ENCODE assay signal across 8 cellular contexts in the genomic region with DNA sequence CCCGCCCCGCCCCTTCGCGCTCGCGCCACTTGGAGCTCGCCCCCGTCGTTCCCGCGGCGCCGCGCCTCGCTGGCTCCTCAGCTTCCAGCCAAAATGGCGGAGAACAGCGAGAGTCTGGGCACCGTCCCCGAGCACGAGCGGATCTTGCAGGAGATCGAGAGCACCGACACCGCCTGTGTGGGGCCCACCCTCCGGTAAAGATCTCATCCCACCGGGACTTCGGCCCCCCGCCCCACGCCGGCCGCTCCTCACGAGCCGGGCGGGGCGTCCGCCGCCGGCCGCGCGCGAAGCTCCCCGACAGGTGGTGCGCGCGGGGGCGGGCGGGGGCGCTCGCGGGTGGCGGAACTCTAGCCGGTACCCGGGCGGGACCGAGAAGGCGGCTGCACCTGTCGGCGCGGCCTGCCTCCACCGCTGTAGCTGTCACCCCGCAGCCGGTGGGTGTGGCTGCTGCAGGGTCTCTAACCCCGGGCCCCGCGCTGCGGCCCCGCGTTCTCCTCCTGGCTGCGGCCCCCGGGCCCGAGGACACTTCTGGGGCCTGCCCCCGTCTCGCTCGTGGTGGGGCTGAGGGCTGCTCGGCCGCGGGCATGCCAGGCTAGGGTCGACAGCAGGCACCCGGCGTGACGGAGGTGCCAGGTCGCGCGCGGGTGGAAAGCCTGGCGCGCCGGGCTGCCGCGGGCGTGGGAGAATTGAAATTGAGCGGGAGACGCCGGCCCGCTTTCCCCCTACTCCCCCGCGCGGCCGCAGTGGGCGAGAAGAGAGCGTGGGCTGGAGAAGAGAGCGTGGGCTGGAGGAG. TPM values are rescaled to one million over a fixed set of nuclear protein-coding genes. Genes with fewer than 3 reads are reported as not detected.
DNase-seq lines count a peak whose midpoint lies in the region; ATAC-seq and TF ChIP-seq lines count a peak whose summit lies in the region.

A gene with protein sequence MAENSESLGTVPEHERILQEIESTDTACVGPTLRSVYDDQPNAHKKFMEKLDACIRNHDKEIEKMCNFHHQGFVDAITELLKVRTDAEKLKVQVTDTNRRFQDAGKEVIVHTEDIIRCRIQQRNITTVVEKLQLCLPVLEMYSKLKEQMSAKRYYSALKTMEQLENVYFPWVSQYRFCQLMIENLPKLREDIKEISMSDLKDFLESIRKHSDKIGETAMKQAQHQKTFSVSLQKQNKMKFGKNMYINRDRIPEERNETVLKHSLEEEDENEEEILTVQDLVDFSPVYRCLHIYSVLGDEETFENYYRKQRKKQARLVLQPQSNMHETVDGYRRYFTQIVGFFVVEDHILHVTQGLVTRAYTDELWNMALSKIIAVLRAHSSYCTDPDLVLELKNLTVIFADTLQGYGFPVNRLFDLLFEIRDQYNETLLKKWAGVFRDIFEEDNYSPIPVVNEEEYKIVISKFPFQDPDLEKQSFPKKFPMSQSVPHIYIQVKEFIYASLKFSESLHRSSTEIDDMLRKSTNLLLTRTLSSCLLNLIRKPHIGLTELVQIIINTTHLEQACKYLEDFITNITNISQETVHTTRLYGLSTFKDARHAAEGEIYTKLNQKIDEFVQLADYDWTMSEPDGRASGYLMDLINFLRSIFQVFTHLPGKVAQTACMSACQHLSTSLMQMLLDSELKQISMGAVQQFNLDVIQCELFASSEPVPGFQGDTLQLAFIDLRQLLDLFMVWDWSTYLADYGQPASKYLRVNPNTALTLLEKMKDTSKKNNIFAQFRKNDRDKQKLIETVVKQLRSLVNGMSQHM (plus strand): TSS at position 80 of the 793 bp plus-strand sequence. CDS start 14 bp downstream, at position 94.

- CTCF ChIA-PET in HEK293T (lab: Yijun Ruan, JAX) = interaction anchor here (0.6 to 1.8 kb wide), 5 partner anchors 10 to 319 kb away, joined by 3 to 8 read pairs (median 3); no protein-coding TSS in a partner anchor

- no peaks in the 10 kb centered on the region for H3K9me3 Mint-ChIP-seq in progenitor cell of endocrine pancreas (ENCODE audit: low read depth)

- no peaks in the 10 kb centered on the region for H3K27me3 Mint-ChIP-seq in progenitor cell of endocrine pancreas

- POLR2A ChIA-PET in HEK293T (lab: Yijun Ruan, JAX) = interaction anchor here (0.6 to 1.8 kb wide), 13 partner anchors 10 to 557 kb away, joined by 3 to 15 read pairs (median 3); a partner anchor contains a TSS

- TF ChIP-seq POLR2A in adrenal gland (IDR thresholded peaks at IDR 0.05) = no peak
- TF ChIP-seq POLR2A in upper lobe of left lung (IDR thresholded peaks at IDR 0.05) = peak in 2 of 4 donors; percentile 54 to 56

- no peaks in the 10 kb centered on the region for H3K9me3 ChIP-seq in adrenal gland (replicated peaks in 1 of 3)
- peaks cover 0 to 6% (median 0%) of the 10 kb centered on the region in 11 donors for H3K9me3 ChIP-seq in heart right ventricle
- H3K9me3 ChIP-seq in upper lobe of left lung = no peaks in the 10 kb centered on the region

- ATAC-seq in heart right ventricle (peak; percentile 84 to 95 (median 92)), upper lobe of left lung (ENCODE audit: low FRiP score in 2 of 2) (peak; percentile 83 to 94)

- H3K27me3 ChIP-seq in adrenal gland (no peaks in the 10 kb centered on the region), heart right ventricle (no peaks in the 10 kb centered on the region), upper lobe of left lung (no peaks in the 10 kb centered on the region)

- H3K27ac ChIP-seq in adrenal gland = peak within 1 kb of the TSS in 4 of 5 donors; percentile 75 to 93 (median 86)
- peak within 1 kb of the TSS; percentile 73 to 94 (median 92) for H3K27ac ChIP-seq in heart right ventricle
- H3K27ac ChIP-seq in upper lobe of left lung = peak within 1 kb of the TSS; percentile 88 to 97 (median 93)

- peaks cover 13% of the 10 kb centered on the region for H3K4me1 Mint-ChIP-seq in progenitor cell of endocrine pancreas (ENCODE audit: low read depth)

- WGBS in adrenal gland, 4 donors = 0 to 1% (median 1%) methylated on average over 14 to 102 of the region's 103 CpGs
- 0 to 1% methylated on average over 94 to 103 of the region's 103 CpGs for WGBS in heart right ventricle, 2 donors
- 0 to 1% methylated on average over 11 to 27 of the region's 103 CpGs for WGBS in upper lobe of left lung, 2 donors

- peak within 1 kb of the TSS; percentile 88 for H3K4me3 ChIP-seq in GM12865 (ENCODE audit: low read depth, low read length)
- peak within 1 kb of the TSS; percentile 74 to 94 (median 90) for H3K4me3 ChIP-seq in adrenal gland
- peak within 1 kb of the TSS; percentile 70 to 100 (median 96) for H3K4me3 ChIP-seq in heart right ventricle
- peak within 1 kb of the TSS; percentile 94 to 100 (median 100) for H3K4me3 ChIP-seq in upper lobe of left lung

- no peaks in the 10 kb centered on the region for H3K36me3 Mint-ChIP-seq in progenitor cell of endocrine pancreas (ENCODE audit: insufficient read depth)

- peak; percentile 25 for TF ChIP-seq CTCF in GM12865 (IDR thresholded peaks at IDR 0.05; ENCODE audit: insufficient read depth, low read depth, low read length, missing control alignments)
- no peak for TF ChIP-seq CTCF in adrenal gland (IDR thresholded peaks at IDR 0.05)
- peak in 5 of 9 donors; percentile 2 to 20 (median 14) for TF ChIP-seq CTCF in heart right ventricle (IDR thresholded peaks at IDR 0.05)
- TF ChIP-seq CTCF in progenitor cell of endocrine pancreas (IDR thresholded peaks at IDR 0.05; ENCODE audit: unreplicated experiment) = peak; percentile 40
- peak in 4 of 6 experiments; percentile 20 to 41 (median 28) for TF ChIP-seq CTCF in upper lobe of left lung (IDR thresholded peaks at IDR 0.05)

- DNase-seq in GM12865 (ENCODE audit: low read depth) (peak; percentile 94), HEK293T (ENCODE audit: extremely low spot score) (peak; percentile 92), MV-4-11 (lab: John Stamatoyannopoulos, UW) (peak; percentile 64), adrenal gland (peak; percentile 74 to 86 (median 81)), heart right ventricle (peak; percentile 84 to 85), progenitor cell of endocrine pancreas (ENCODE audit: low spot score, unreplicated experiment) (peak; percentile 70), upper lobe of left lung (peak; percentile 86 to 97)

- H3K27ac Mint-ChIP-seq in progenitor cell of endocrine pancreas = peak within 1 kb of the TSS; percentile 95

- no peaks in the 10 kb centered on the region for H3K36me3 ChIP-seq in adrenal gland (replicated peaks in 1 of 2)
- H3K36me3 ChIP-seq in heart right ventricle = no peaks in the 10 kb centered on the region
- no peaks in the 10 kb centered on the region for H3K36me3 ChIP-seq in upper lobe of left lung

- H3K4me1 ChIP-seq in adrenal gland (replicated peaks in 1 of 2) (peaks cover 0 to 18% of the 10 kb centered on the region in 2 donors), heart right ventricle (peaks cover 0 to 38% (median 10%) of the 10 kb centered on the region in 9 donors), upper lobe of left lung (peaks cover 17 to 27% (median 20%) of the 10 kb centered on the region in 4 donors)

- peak within 1 kb of the TSS; percentile 91 for H3K4me3 Mint-ChIP-seq in progenitor cell of endocrine pancreas (ENCODE audit: low read depth)

- TF ChIP-seq EP300 in upper lobe of left lung (IDR thresholded peaks at IDR 0.05) = no peak

- intact Hi-C loops in T-helper 1 cell treated with Interleukin-12 subunit alpha and Interleukin-12 subunit beta and Interleukin-4 antibody, amounts not matched to agents 30 ng/mL and 1 ng/mL, for 36 hours (cut with micrococcal nuclease) = loop anchor here (1.0 to 5.0 kb wide), 12 partner anchors 11 to 1976 kb away; a partner anchor contains a TSS
- intact Hi-C loops in adrenal gland (cut with DNase I) = loop anchor here in 1 of 2 donors (10.0 kb wide), 1 partner anchor 254 kb away; a partner anchor contains a TSS
- intact Hi-C loops in heart right ventricle (cut with DNase I) = loop anchor here in 4 of 10 donors (5.0 to 10.0 kb wide), 3 partner anchors 34 to 254 kb away; a partner anchor contains a TSS

TF ChIP-seq in HEK293T, 16 proteins besides CTCF, POLR2A, EP300 and RAD21:
- TF ChIP-seq CTBP1 (IDR thresholded peaks at IDR 0.05; ENCODE audit: borderline replicate concordance) = no peak
- TF ChIP-seq FOXM1 (IDR thresholded peaks at IDR 0.05; ENCODE audit: borderline replicate concordance) = peak; percentile 59; the same call in 1 of the 2 replicates

RNA-seq across cellular contexts. Expression of the gene that starts here (rescaled TPM):
- 11.3 and 13.9 TPM in 2 replicates for total RNA-seq in T-helper 1 cell treated with Interleukin-12 subunit alpha and Interleukin-12 subunit beta and Interleukin-4 antibody, amounts not matched to agents 30 ng/mL and 1 ng/mL, for 36 hours
- total RNA-seq in adrenal gland (10 to 100 TPM; 14.2 to 41.6 (median 27.0) TPM), heart right ventricle (10 to 100 TPM in 2 of 10 donors, 1 to 10 TPM in 8; 8.7 to 11.7 (median 9.5) TPM), progenitor cell of endocrine pancreas (20.6 and 21.7 TPM in 2 replicates), upper lobe of left lung (10 to 100 TPM in 5 of 6 donors, 1 to 10 TPM in 1; 7.1 to 27.3 (median 20.1) TPM)
- polyA plus RNA-seq in adrenal gland (10 to 100 TPM in 1 of 3 donors, 1 to 10 TPM in 2; 7.1 to 25.6 (median 9.0) TPM), heart right ventricle (1 to 10 TPM; 3.3 to 8.0 TPM)

Comparison
In these comparisons a context has a peak if more than half of its experiments do, and no peak if none do; other contexts are left out.
1. Peak in every context shown above with its lines: DNase-seq, ATAC-seq, H3K4me3 ChIP-seq and H3K27ac ChIP-seq.
2. CTCF ChIP-seq: peak in GM12865 (single experiment), heart right ventricle (5 of 9), progenitor cell of endocrine pancreas (single experiment) and upper lobe of left lung (4 of 6); none in adrenal gland (0 of 6).